In genomic region chr5:35313296-35313695, GRCh38 we compare ENCODE assay signal across 17 cellular contexts.
A peak's percentile ranks its signal among the peaks of the same experiment; 100 is the strongest.
DNase-seq lines count a peak whose midpoint lies in the region; ATAC-seq, FAIRE-seq and TF ChIP-seq lines count a peak whose summit lies in the region.
"Had no signal": no experiment of that assay in that cellular context is flagged by ENCODE, and none has a peak within 500 bp of the region (broad histone marks: within the 10 kb centered on the region; RNA-seq: fewer than 3 reads in every experiment).

No MANE protein-coding gene starts in this region.

- no peak overlapping the region for H3K27ac Mint-ChIP-seq in activated CD4-positive, alpha-beta memory T cell treated with anti-CD3 and anti-CD28 coated beads, Interleukin-2, amount 10 ng/mL, durations not matched to agents 7 days and 5 days
- no peak overlapping the region for H3K27ac Mint-ChIP-seq in stimulated activated naive B cell treated with anti-CD40 and anti-IgM and Interleukin-4, amounts not matched to agents 10 μg/mL and 1 μg/mL and 100 μg/mL, for 72 hours
- H3K27ac Mint-ChIP-seq: brain; CD8-positive, alpha-beta T cell; natural killer cell had no signal

- peaks cover 2% of the 10 kb centered on the region for H3K27me3 Mint-ChIP-seq in activated CD4-positive, alpha-beta memory T cell treated with anti-CD3 and anti-CD28 coated beads, Interleukin-2, amount 10 ng/mL, durations not matched to agents 7 days and 5 days
- peaks cover 5 to 10% of the 10 kb centered on the region in 2 donors for H3K27me3 Mint-ChIP-seq in stimulated activated naive B cell treated with anti-CD40 and anti-IgM and Interleukin-4, amounts not matched to agents 10 μg/mL and 1 μg/mL and 100 μg/mL, for 72 hours

- H3K27me3 ChIP-seq in bronchial epithelial cell (ENCODE audit: control insufficient read depth, insufficient read depth, low read length): no peaks in the 10 kb centered on the region

- ATAC-seq in HG03439 (IDR thresholded peaks at IDR 0.05; ENCODE audit: unreplicated experiment): no peak
- ATAC-seq in stimulated activated naive B cell treated with anti-CD40 and anti-IgM and Interleukin-4, amounts not matched to agents 10 μg/mL and 1 μg/mL and 100 μg/mL, for 72 hours (replicated peaks): no peak
- ATAC-seq: CD8-positive, alpha-beta T cell; natural killer cell had no signal

- DNase-seq in GOT3 (lab: John Stamatoyannopoulos, UW) (peak; percentile 12), NOMO-1 treated with dmso at 0.1 percent for 144 hours (lab: John Stamatoyannopoulos, UW; ENCODE audit: unreplicated experiment) (peak; percentile 71), bronchial epithelial cell (ENCODE audit: low read depth) (peak; percentile 54), non-pigmented ciliary epithelial cell (ENCODE audit: low read depth) (peak; percentile 26), cortex of kidney (lab: John Stamatoyannopoulos, UW) (no peak)
- no peak for DNase-seq in activated CD4-positive, alpha-beta memory T cell treated with anti-CD3 and anti-CD28 coated beads, Interleukin-2, amount 10 ng/mL, durations not matched to agents 7 days and 5 days
- no peak for DNase-seq in stimulated activated naive B cell treated with anti-CD40 and anti-IgM and Interleukin-4, amounts not matched to agents 10 μg/mL and 1 μg/mL and 100 μg/mL, for 72 hours
- DNase-seq: activated T-cell treated with anti-CD3 and anti-CD28 coated beads, Interleukin-2, amount 50 U/mL, for 48 hours; CD8-positive, alpha-beta T cell; KG1; natural killer cell; NCI-H2171 treated with DMSO at 0.1 percent for 48 hours; SHP77 treated with DMSO at 0.1 percent for 48 hours; small intestine had no signal

- H3K4me3 ChIP-seq in bronchial epithelial cell (ENCODE audit: low read depth, low read length): no peak overlapping the region

- POLR2A ChIA-PET in activated CD4-positive, alpha-beta memory T cell treated with anti-CD3 and anti-CD28 coated beads, Interleukin-2, amount 10 ng/mL, durations not matched to agents 7 days and 5 days (lab: Charles Lee): no interaction called here

- H3K36me3 ChIP-seq in bronchial epithelial cell (ENCODE audit: control insufficient read depth, insufficient read depth, low read length): no peaks in the 10 kb centered on the region

- no peaks in the 10 kb centered on the region for H3K4me1 Mint-ChIP-seq in activated CD4-positive, alpha-beta memory T cell treated with anti-CD3 and anti-CD28 coated beads, Interleukin-2, amount 10 ng/mL, durations not matched to agents 7 days and 5 days
- no peaks in the 10 kb centered on the region for H3K4me1 Mint-ChIP-seq in stimulated activated naive B cell treated with anti-CD40 and anti-IgM and Interleukin-4, amounts not matched to agents 10 μg/mL and 1 μg/mL and 100 μg/mL, for 72 hours
- H3K4me1 Mint-ChIP-seq: natural killer cell had no signal

- TF ChIP-seq CTCF in bronchial epithelial cell (IDR thresholded peaks at IDR 0.05; ENCODE audit: insufficient read depth, low read length, severe bottlenecking): no peak

- CTCF ChIA-PET in activated CD4-positive, alpha-beta memory T cell treated with anti-CD3 and anti-CD28 coated beads, Interleukin-2, amount 10 ng/mL, durations not matched to agents 7 days and 5 days (lab: Charles Lee): no interaction called here

- FAIRE-seq in bronchial epithelial cell (lab: Jason Lieb, UNC): no peak
- FAIRE-seq: islet of Langerhans, small intestine had no signal

- no peaks in the 10 kb centered on the region for H3K36me3 Mint-ChIP-seq in activated CD4-positive, alpha-beta memory T cell treated with anti-CD3 and anti-CD28 coated beads, Interleukin-2, amount 10 ng/mL, durations not matched to agents 7 days and 5 days (ENCODE audit: low read depth)
- H3K36me3 Mint-ChIP-seq in stimulated activated naive B cell treated with anti-CD40 and anti-IgM and Interleukin-4, amounts not matched to agents 10 μg/mL and 1 μg/mL and 100 μg/mL, for 72 hours: peaks cover 0 to 5% of the 10 kb centered on the region in 2 donors
- H3K36me3 Mint-ChIP-seq: brain; CD8-positive, alpha-beta T cell; natural killer cell had no signal

- H3K4me3 Mint-ChIP-seq in activated CD4-positive, alpha-beta memory T cell treated with anti-CD3 and anti-CD28 coated beads, Interleukin-2, amount 10 ng/mL, durations not matched to agents 7 days and 5 days: no peak overlapping the region
- H3K4me3 Mint-ChIP-seq in stimulated activated naive B cell treated with anti-CD40 and anti-IgM and Interleukin-4, amounts not matched to agents 10 μg/mL and 1 μg/mL and 100 μg/mL, for 72 hours: no peak overlapping the region
- H3K4me3 Mint-ChIP-seq: brain; CD8-positive, alpha-beta T cell; natural killer cell had no signal

- H3K9me3 Mint-ChIP-seq in activated CD4-positive, alpha-beta memory T cell treated with anti-CD3 and anti-CD28 coated beads, Interleukin-2, amount 10 ng/mL, durations not matched to agents 7 days and 5 days: no peaks in the 10 kb centered on the region
- H3K9me3 Mint-ChIP-seq in stimulated activated naive B cell treated with anti-CD40 and anti-IgM and Interleukin-4, amounts not matched to agents 10 μg/mL and 1 μg/mL and 100 μg/mL, for 72 hours: no peaks in the 10 kb centered on the region
- H3K9me3 Mint-ChIP-seq: brain; CD8-positive, alpha-beta T cell had no signal

Comparison
In these comparisons a context has a peak if more than half of its experiments do, and no peak if none do; other contexts are left out.
1. DNase-seq: peak in GOT3 (single experiment), NOMO-1 treated with dmso at 0.1 percent for 144 hours (single experiment), bronchial epithelial cell (single experiment) and non-pigmented ciliary epithelial cell (single experiment); none in activated CD4-positive, alpha-beta memory T cell treated with anti-CD3 and anti-CD28 coated beads, Interleukin-2, amount 10 ng/mL, durations not matched to agents 7 days and 5 days (single experiment), stimulated activated naive B cell treated with anti-CD40 and anti-IgM and Interleukin-4, amounts not matched to agents 10 μg/mL and 1 μg/mL and 100 μg/mL, for 72 hours (single experiment) and cortex of kidney (single experiment).